ENCODE assay signal across 1 cellular context in genomic region chr11:10318527-10318802, GRCh38.
TF ChIP-seq lines count a peak whose summit lies in the region.

No MANE protein-coding gene starts in this region.

TF ChIP-seq in HepG2, 621 proteins besides CTCF, POLR2A, EP300 and RAD21:
- TF ChIP-seq POLR2AphosphoS2 (IDR thresholded peaks at IDR 0.05; ENCODE audit: low read depth, low read length): no peak
- no peak for TF ChIP-seq BATF2 (CRISPR knock-in tag; IDR thresholded peaks at IDR 0.05)
- no peak for TF ChIP-seq ZNF552 (CRISPR knock-in tag; IDR thresholded peaks at IDR 0.05; ENCODE audit: borderline replicate concordance)
- TF ChIP-seq, protein P1, sequence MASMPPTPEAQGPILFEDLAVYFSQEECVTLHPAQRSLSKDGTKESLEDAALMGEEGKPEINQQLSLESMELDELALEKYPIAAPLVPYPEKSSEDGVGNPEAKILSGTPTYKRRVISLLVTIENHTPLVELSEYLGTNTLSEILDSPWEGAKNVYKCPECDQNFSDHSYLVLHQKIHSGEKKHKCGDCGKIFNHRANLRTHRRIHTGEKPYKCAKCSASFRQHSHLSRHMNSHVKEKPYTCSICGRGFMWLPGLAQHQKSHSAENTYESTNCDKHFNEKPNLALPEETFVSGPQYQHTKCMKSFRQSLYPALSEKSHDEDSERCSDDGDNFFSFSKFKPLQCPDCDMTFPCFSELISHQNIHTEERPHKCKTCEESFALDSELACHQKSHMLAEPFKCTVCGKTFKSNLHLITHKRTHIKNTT (CRISPR knock-in tag; IDR thresholded peaks at IDR 0.05): no peak
- no peak for TF ChIP-seq GFI1 (CRISPR knock-in tag; IDR thresholded peaks at IDR 0.05; ENCODE audit: borderline replicate concordance)
- no peak for TF ChIP-seq SOX13 (IDR thresholded peaks at IDR 0.05)
- no peak for TF ChIP-seq SOX13 (CRISPR knock-in tag; conservative IDR thresholded peaks at IDR 0.05 in 1 of 2, IDR thresholded peaks at IDR 0.05 in 1 of 2)
- TF ChIP-seq ISX (CRISPR knock-in tag; conservative IDR thresholded peaks at IDR 0.05): no peak
- no peak for TF ChIP-seq TAF1 (CRISPR knock-in tag; IDR thresholded peaks at IDR 0.05)
- TF ChIP-seq RNF2 (conservative IDR thresholded peaks at IDR 0.05; ENCODE audit: low read depth): no peak
- no peak for TF ChIP-seq GATAD2A (CRISPR knock-in tag; IDR thresholded peaks at IDR 0.05)
- no peak for TF ChIP-seq ZNF350 (CRISPR knock-in tag; IDR thresholded peaks at IDR 0.05; ENCODE audit: borderline replicate concordance, low read depth)
- no peak for TF ChIP-seq TMF1 (CRISPR knock-in tag; IDR thresholded peaks at IDR 0.05; ENCODE audit: low read depth)
- no peak for TF ChIP-seq MBNL3 (CRISPR knock-in tag; conservative IDR thresholded peaks at IDR 0.05)
- TF ChIP-seq ZNF670 (CRISPR knock-in tag; IDR thresholded peaks at IDR 0.05; ENCODE audit: borderline replicate concordance): no peak
- no peak for TF ChIP-seq ZNF33A (CRISPR knock-in tag; IDR thresholded peaks at IDR 0.05; ENCODE audit: borderline replicate concordance)
- no peak for TF ChIP-seq HMGXB3 (CRISPR knock-in tag; IDR thresholded peaks at IDR 0.05; ENCODE audit: borderline replicate concordance)
- no peak for TF ChIP-seq HES4 (CRISPR knock-in tag; IDR thresholded peaks at IDR 0.05; ENCODE audit: borderline replicate concordance)
